ENCODE assay signal across 9 cellular contexts in genomic region chr6:41548841-41549642, GRCh38. TPM values are rescaled to one million over a fixed set of nuclear protein-coding genes. Genes with fewer than 3 reads are reported as not detected.
A peak's percentile ranks its signal among the peaks of the same experiment; 100 is the strongest.
DNase-seq lines count a peak whose midpoint lies in the region; ATAC-seq, FAIRE-seq and TF ChIP-seq lines count a peak whose summit lies in the region.
"Had no signal": no experiment of that assay in that cellular context is flagged by ENCODE, and none has a peak within 500 bp of the region (broad histone marks: within the 10 kb centered on the region; RNA-seq: fewer than 3 reads in every experiment).

No MANE protein-coding gene starts in this region.

- H3K27ac ChIP-seq in DOHH2 (ENCODE audit: low read depth, low read length): no peak overlapping the region
- no peak overlapping the region for H3K27ac ChIP-seq in hepatocyte
- no peak overlapping the region for H3K27ac ChIP-seq in psoas muscle
- H3K27ac ChIP-seq in gastrocnemius medialis: no peak overlapping the region

- TF ChIP-seq POLR2A in gastrocnemius medialis (IDR thresholded peaks at IDR 0.05): no peak

- H3K36me3 Mint-ChIP-seq in T-helper 17 cell (ENCODE audit: low read depth): peaks cover 8% of the 10 kb centered on the region

- H3K27me3 ChIP-seq in DOHH2 (ENCODE audit: control insufficient read depth, low read length) (peaks cover 13% of the 10 kb centered on the region), hepatocyte (no peaks in the 10 kb centered on the region), psoas muscle (ENCODE audit: insufficient read depth in 3 of 3, low read length in 2 of 3) (no peaks in the 10 kb centered on the region), gastrocnemius medialis (no peaks in the 10 kb centered on the region)

- intact Hi-C loops in psoas muscle (cut with DNase I) (no loop called here), gastrocnemius medialis (cut with DNase I; ENCODE audit: low total_unique reads) (loop anchor here (5.0 kb wide), 6 partner anchors 42 to 228 kb away; partner anchors contain the start of gene FRS3)

- 68% methylated on average over 11 of the region's 11 CpGs for WGBS in hepatocyte (ENCODE audit: low lambda C conversion rate, missing lambda C conversion rate)
- WGBS in psoas muscle, 3 donors: 88 to 92% (median 92%) methylated on average over 11 of the region's 11 CpGs

- no peak for DNase-seq in T-helper 17 cell
- no peak for DNase-seq in hepatocyte (ENCODE audit: low spot score)
- no peak for DNase-seq in psoas muscle
- no peak for DNase-seq in glomerular visceral epithelial cell (ENCODE audit: extremely low spot score)
- no peak for DNase-seq in superior temporal gyrus (ENCODE audit: extremely low spot score)
- no peak for DNase-seq in gastrocnemius medialis
- no peak for DNase-seq in frontal cortex (ENCODE audit: low spot score in 2 of 2)
- DNase-seq: NCI-H2171 treated with DMSO at 0.1 percent for 48 hours had no signal

- H3K79me2 ChIP-seq in DOHH2 (ENCODE audit: control insufficient read depth, low read length): peaks cover 49% of the 10 kb centered on the region
- H3K79me2 ChIP-seq in hepatocyte: peaks cover 92% of the 10 kb centered on the region

- peaks cover 25% of the 10 kb centered on the region for H4K20me1 ChIP-seq in DOHH2 (ENCODE audit: control insufficient read depth, insufficient read depth, low read depth, low read length)
- H4K20me1 ChIP-seq in hepatocyte (ENCODE audit: insufficient read depth, poor library complexity, severe bottlenecking): peaks cover 70% of the 10 kb centered on the region

- H3F3A ChIP-seq in DOHH2 (ENCODE audit: control insufficient read depth, insufficient read depth): no peaks in the 10 kb centered on the region

- in situ Hi-C loops in gastrocnemius medialis (cut with MboI; ENCODE audit: low sequenced_read_pairs in 4 of 4): no loop called here

- TF ChIP-seq CTCF in DOHH2 (IDR thresholded peaks at IDR 0.05; ENCODE audit: low read depth, low read length, poor library complexity, severe bottlenecking): no peak
- no peak for TF ChIP-seq CTCF in hepatocyte (IDR thresholded peaks at IDR 0.05; ENCODE audit: poor library complexity)
- TF ChIP-seq CTCF in psoas muscle (IDR thresholded peaks at IDR 0.05): no peak
- no peak for TF ChIP-seq CTCF in gastrocnemius medialis (IDR thresholded peaks at IDR 0.05 in 4 of 5, conservative IDR thresholded peaks at IDR 0.05 in 1 of 5)

- peak overlapping the region; percentile 92 for H3K4me3 Mint-ChIP-seq in T-helper 17 cell

- H3K9me2 ChIP-seq in DOHH2 (replicated peaks; ENCODE audit: control insufficient read depth, low read length): no peaks in the 10 kb centered on the region
- no peaks in the 10 kb centered on the region for H3K9me2 ChIP-seq in hepatocyte (replicated peaks; ENCODE audit: insufficient read depth)

- H3K27me3 Mint-ChIP-seq in T-helper 17 cell: no peaks in the 10 kb centered on the region

- no peak for ATAC-seq in T-helper 17 cell
- no peak for ATAC-seq in psoas muscle
- ATAC-seq in gastrocnemius medialis: no peak

- H3K9me3 ChIP-seq in DOHH2 (ENCODE audit: control insufficient read depth, insufficient read depth, low read length) (no peaks in the 10 kb centered on the region), T-helper 17 cell (ENCODE audit: control insufficient read depth, low read length, poor library complexity, severe bottlenecking) (no peaks in the 10 kb centered on the region), hepatocyte (ENCODE audit: low read depth) (no peaks in the 10 kb centered on the region), psoas muscle (no peaks in the 10 kb centered on the region), gastrocnemius medialis (no peaks in the 10 kb centered on the region)

- H3K36me3 ChIP-seq in DOHH2 (ENCODE audit: control insufficient read depth, low read length) (peaks cover 17% of the 10 kb centered on the region; the same call in 1 of the 2 replicates), hepatocyte (replicated peaks; ENCODE audit: insufficient read depth, low read depth) (no peaks in the 10 kb centered on the region), psoas muscle (ENCODE audit: insufficient read depth in 1 of 2, low read depth in 1 of 2) (peaks cover 0 to 7% of the 10 kb centered on the region in 2 donors), gastrocnemius medialis (no peaks in the 10 kb centered on the region)

- H3K4me2 ChIP-seq in DOHH2 (ENCODE audit: low read length): peak overlapping the region; percentile 98; the same call in 1 of the 2 replicates
- peak overlapping the region; percentile 98 for H3K4me2 ChIP-seq in hepatocyte

- H3K4me1 ChIP-seq in DOHH2 (ENCODE audit: control insufficient read depth, low read length) (peaks cover 26% of the 10 kb centered on the region), hepatocyte (ENCODE audit: insufficient read depth) (peaks cover 44% of the 10 kb centered on the region), psoas muscle (peaks cover 23% of the 10 kb centered on the region), gastrocnemius medialis (peaks cover 21 to 45% of the 10 kb centered on the region in 2 donors)

- H3K27ac Mint-ChIP-seq in T-helper 17 cell: no peak overlapping the region

- H3K4me3 ChIP-seq in DOHH2 (ENCODE audit: low read length) (no peak overlapping the region; the same call in 1 of the 2 replicates), hepatocyte (peak overlapping the region; percentile 97), psoas muscle (peak overlapping the region; percentile 82), gastrocnemius medialis (peak overlapping the region in 1 of 4 donors; percentile 64)

- peaks cover 24% of the 10 kb centered on the region for H3K4me1 Mint-ChIP-seq in T-helper 17 cell

- H2AFZ ChIP-seq in hepatocyte: no peak overlapping the region

- no peak for FAIRE-seq in frontal cortex (lab: Jason Lieb, UNC)

RNA-seq across cellular contexts. Expression of gene FOXP4, which starts 2.9 kb away (rescaled TPM):
- 10 to 100 TPM in 1 of 2 donors, 1 to 10 TPM in 1; 7.5 to 10.6 TPM for total RNA-seq in T-helper 17 cell
- 18.0 and 24.3 TPM in 2 replicates for total RNA-seq in hepatocyte
- 79.9 and 87.8 TPM in 2 replicates for polyA plus RNA-seq in hepatocyte
- 10 to 100 TPM in 2 of 4 donors, 1 to 10 TPM in 2; 6.4 to 12.2 (median 9.9) TPM for total RNA-seq in psoas muscle
- 1 to 10 TPM; 4.6 to 7.5 (median 5.9) TPM for polyA plus RNA-seq in psoas muscle
- 10 to 100 TPM in 1 of 4 donors, 1 to 10 TPM in 3; 3.4 to 11.4 (median 6.5) TPM for total RNA-seq in gastrocnemius medialis
- 0.82 TPM for total RNA-seq in frontal cortex
